In genomic region chr10:124094419-124094785, GRCh38 we compare ENCODE assay signal across 11 cellular contexts. TPM values are rescaled to one million over a fixed set of nuclear protein-coding genes. Genes with fewer than 3 reads are reported as not detected.
DNase-seq lines count a peak whose midpoint lies in the region; ATAC-seq and TF ChIP-seq lines count a peak whose summit lies in the region.
"Had no signal": no experiment of that assay in that cellular context is flagged by ENCODE, and none has a peak within 500 bp of the region (broad histone marks: within the 10 kb centered on the region; RNA-seq: fewer than 3 reads in every experiment).

No MANE protein-coding gene starts in this region.

- H2AFZ ChIP-seq in HCT116 (ENCODE audit: low read depth, low read length, poor library complexity, severe bottlenecking), result peak overlapping the region; percentile 88

- no peak for DNase-seq in HCT116 (ENCODE audit: low read depth, low spot score)
- peak in 2 of 61 donors; percentile 40 for DNase-seq in caudate nucleus (lab: John Stamatoyannopoulos, UW)
- DNase-seq in medulla oblongata (ENCODE audit: extremely low spot score), result peak; percentile 82
- no peak for DNase-seq in spleen
- DNase-seq in activated CD4-positive, alpha-beta T cell treated with anti-CD3 and anti-CD28 coated beads, Interleukin-2, amount 50 U/mL, for 1 hour, result no peak
- no peak for DNase-seq in NCI-H187 treated with DMSO at 0.1 percent for 48 hours (lab: John Stamatoyannopoulos, UW)
- DNase-seq: activated naive CD4-positive, alpha-beta T cell treated with Interleukin-2 at 50 U/mL for 16 hours; NCI-H2171 had no signal

- H3K27me3 ChIP-seq in HCT116 (ENCODE audit: insufficient read depth, low read length), result no peaks in the 10 kb centered on the region
- peaks cover 0 to 43% (median 4%) of the 10 kb centered on the region in 7 donors for H3K27me3 ChIP-seq in spleen (replicated peaks in 1 of 7)

- no peak for TF ChIP-seq CTCF in HCT116 (IDR thresholded peaks at IDR 0.05 in 2 of 3, conservative IDR thresholded peaks at IDR 0.05 in 1 of 3; ENCODE audit: borderline replicate concordance in 1 of 3, insufficient read depth in 1 of 3, low read depth in 2 of 3, low read length in 2 of 3)
- TF ChIP-seq CTCF in spleen (IDR thresholded peaks at IDR 0.05 in 8 of 11, conservative IDR thresholded peaks at IDR 0.05 in 3 of 11), result no peak

- H3K36me3 ChIP-seq in HCT116 (ENCODE audit: control insufficient read depth in 1 of 2, insufficient read depth in 2 of 2, low read length in 2 of 2) (no peaks in the 10 kb centered on the region), spleen (peaks cover 0 to 4% (median 0%) of the 10 kb centered on the region in 6 donors)

- BruUV-seq in HCT116 (replicated peaks; lab: Mats Ljungman, UMichigan), result no TSS peak

- peak overlapping the region; percentile 80 to 82 for H3K4me3 ChIP-seq in HCT116 (replicated peaks in 1 of 2; ENCODE audit: low read depth in 1 of 2, low read length in 2 of 2)
- H3K4me3 ChIP-seq in spleen, result peak overlapping the region; percentile 35 to 87 (median 62)

- TF ChIP-seq POLR2A in HCT116 (IDR thresholded peaks at IDR 0.05; ENCODE audit: borderline replicate concordance, extremely low read depth, insufficient read depth, insufficient read length) (no peak), spleen (IDR thresholded peaks at IDR 0.05) (no peak)

- TF ChIP-seq RAD21 in HCT116 (IDR thresholded peaks at IDR 0.05; ENCODE audit: low read depth), result no peak

- H4K20me1 ChIP-seq in HCT116 (ENCODE audit: insufficient read depth), result no peaks in the 10 kb centered on the region

- peaks cover 23 to 31% of the 10 kb centered on the region in 2 experiments for H3K4me1 ChIP-seq in HCT116 (ENCODE audit: control insufficient read depth in 1 of 2, insufficient read depth in 2 of 2, low read length in 2 of 2)
- peaks cover 11 to 61% (median 45%) of the 10 kb centered on the region in 6 donors for H3K4me1 ChIP-seq in spleen

- ATAC-seq in HCT116 (no peak), HG02885 (IDR thresholded peaks at IDR 0.05; ENCODE audit: poor library complexity, unreplicated experiment) (no peak), GM18868 (IDR thresholded peaks at IDR 0.05; ENCODE audit: unreplicated experiment) (no peak)

- peak overlapping the region; percentile 93; the same call in 1 of the 2 replicates for H3K27ac ChIP-seq in HCT116 (ENCODE audit: low read depth, low read length)
- H3K27ac ChIP-seq in caudate nucleus (ENCODE audit: low read depth, low read length), result peak overlapping the region; percentile 55
- H3K27ac ChIP-seq in spleen, result peak overlapping the region; percentile 82 to 99 (median 95)

- H3K9me3 ChIP-seq in HCT116 (ENCODE audit: control insufficient read depth in 1 of 2, insufficient read depth in 1 of 2, low read depth in 1 of 2, low read length in 2 of 2) (peaks cover 0 to 8% of the 10 kb centered on the region in 2 experiments; a peak in 1 of 4 replicates), spleen (peaks cover 0 to 5% (median 0%) of the 10 kb centered on the region in 8 donors)

- H3K9me2 ChIP-seq in HCT116 (ENCODE audit: insufficient read depth), result no peaks in the 10 kb centered on the region

- 21 to 45% (median 37%) methylated on average over 10 to 11 of the region's 11 CpGs for WGBS in spleen, 5 donors

- peaks cover 27% of the 10 kb centered on the region for H3K79me2 ChIP-seq in HCT116 (ENCODE audit: insufficient read depth, low read length)

- CTCF ChIA-PET in HCT116 (lab: Charles Lee), result no interaction called here

- H3K4me2 ChIP-seq in HCT116 (ENCODE audit: low read length), result peak overlapping the region; percentile 87

- POLR2A ChIA-PET in HCT116 (lab: Charles Lee), result interaction anchor here (1.4 to 1.5 kb wide), 2 partner anchors 10 to 58 kb away, joined by 3 to 5 read pairs; no protein-coding TSS in a partner anchor

- H3K9ac ChIP-seq in HCT116 (ENCODE audit: low read length), result peak overlapping the region; percentile 87

- RAD21 ChIA-PET in HCT116 (lab: Charles Lee; ENCODE audit: low non-redundant PET in 1 of 2, low total read pairs in 2 of 2, uncharacterized antibody in 2 of 2, unreplicated experiment in 2 of 2), result interaction anchor here in 1 of 2 experiments (1.3 kb wide), 1 partner anchor 100 kb away, joined by 4 read pairs; no protein-coding TSS in a partner anchor

- intact Hi-C loops in HCT116 (cut with micrococcal nuclease), result loop anchor here (5.0 kb wide), 1 partner anchor 293 kb away; no protein-coding TSS in a partner anchor
- intact Hi-C loops in spleen (cut with DNase I; ENCODE audit: low total_unique reads), result loop anchor here (5.0 kb wide), 1 partner anchor 293 kb away; no protein-coding TSS in a partner anchor

TF ChIP-seq in HCT116, 20 proteins besides CTCF, POLR2A, EP300 and RAD21:
- no peak for TF ChIP-seq ZBTB33 (IDR thresholded peaks at IDR 0.05; ENCODE audit: extremely low read depth, insufficient replicate concordance, low read length)
- no peak for TF ChIP-seq POLR2AphosphoS5 (IDR thresholded peaks at IDR 0.05; ENCODE audit: low read depth, low read length)
- TF ChIP-seq YY1 (IDR thresholded peaks at IDR 0.05; ENCODE audit: extremely low read depth, insufficient replicate concordance, low read depth, low read length), result no peak
- TF ChIP-seq ZFX (IDR thresholded peaks at IDR 0.05), result no peak

RNA-seq across cellular contexts. Expression of gene CHST15, which starts 1.0 kb away (rescaled TPM):
- total RNA-seq in HCT116 (2021; ENCODE audit: unreplicated experiment), result 47.2 TPM
- polyA plus RNA-seq in HCT116 (2012), result 24.7 and 28.6 TPM in 2 replicates
- total RNA-seq in spleen, result 100 to 1,000 TPM in 6 of 7 donors, 10 to 100 TPM in 1; 78.3 to 133 (median 107) TPM
- polyA plus RNA-seq in spleen, result 10 to 100 TPM in 1 of 3 donors, 1 to 10 TPM in 2; 6.1 to 10.6 (median 6.3) TPM
- total RNA-seq: G401 had no signal
